ENCODE assay signal across 8 cellular contexts in genomic region chr17:39621523-39622379, GRCh38. TPM values are rescaled to one million over a fixed set of nuclear protein-coding genes. Genes with fewer than 3 reads are reported as not detected.
DNase-seq lines count a peak whose midpoint lies in the region; ATAC-seq and TF ChIP-seq lines count a peak whose summit lies in the region.

No MANE protein-coding gene starts in this region.

- peak; percentile 100 for TF ChIP-seq CTCF in BE2C (IDR thresholded peaks at IDR 0.05; ENCODE audit: low read depth, low read length)
- peak; percentile 100 for TF ChIP-seq CTCF in LNCaP clone FGC (IDR thresholded peaks at IDR 0.05; ENCODE audit: control insufficient read depth, extremely low read depth, insufficient read depth)
- TF ChIP-seq CTCF in RWPE2 (IDR thresholded peaks at IDR 0.05; ENCODE audit: poor library complexity, severe bottlenecking): peak; percentile 97
- TF ChIP-seq CTCF in fibroblast of pulmonary artery (IDR thresholded peaks at IDR 0.05; ENCODE audit: low read length, missing control alignments): no peak

- peak overlapping the region; percentile 22 for H3K4me3 ChIP-seq in BE2C (ENCODE audit: low read depth, low read length)
- no peak overlapping the region for H3K4me3 ChIP-seq in LNCaP clone FGC (ENCODE audit: low read depth, low read length)
- no peak overlapping the region for H3K4me3 ChIP-seq in RWPE2 (ENCODE audit: severe bottlenecking)
- no peak overlapping the region for H3K4me3 ChIP-seq in fibroblast of pulmonary artery (replicated peaks; ENCODE audit: low read depth, low read length)

- no peaks in the 10 kb centered on the region for H3K36me3 ChIP-seq in BE2C
- no peaks in the 10 kb centered on the region for H3K36me3 ChIP-seq in RWPE2 (ENCODE audit: low read depth)

- H3K4me1 ChIP-seq in BE2C (peaks cover 7% of the 10 kb centered on the region), RWPE2 (ENCODE audit: insufficient read depth, poor library complexity, severe bottlenecking) (peaks cover 5% of the 10 kb centered on the region)

- no peak overlapping the region for H3K27ac ChIP-seq in RWPE2 (ENCODE audit: poor library complexity, severe bottlenecking)

- H3K9me3 ChIP-seq in BE2C (no peaks in the 10 kb centered on the region; the same call in 1 of the 2 replicates), RWPE2 (ENCODE audit: severe bottlenecking) (no peaks in the 10 kb centered on the region)

- ATAC-seq in RWPE2 (ENCODE audit: low read depth): peak; percentile 56

- DNase-seq in BE2C: peak; percentile 83
- peak; percentile 95 for DNase-seq in GM19240 (ENCODE audit: insufficient read length, low spot score)
- DNase-seq in LNCaP clone FGC (ENCODE audit: low read depth): no peak
- no peak for DNase-seq in RWPE2 (ENCODE audit: low spot score)
- peak; percentile 82 to 92 for DNase-seq in activated T-helper 1 cell treated with anti-CD3 and anti-CD28 coated beads, Interleukin-2, amount 50 U/mL, for 16 hours (ENCODE audit: low read depth in 1 of 2, low spot score in 1 of 2)
- peak; percentile 81 for DNase-seq in fibroblast of pulmonary artery (ENCODE audit: low read depth)
- DNase-seq in non-pigmented ciliary epithelial cell (ENCODE audit: low read depth): peak; percentile 26
- DNase-seq in stromal cell of bone marrow (ENCODE audit: low read depth): peak; percentile 47

- H3K27me3 ChIP-seq in BE2C (peaks cover 16% of the 10 kb centered on the region), RWPE2 (ENCODE audit: insufficient read depth, poor library complexity, severe bottlenecking) (peaks cover 2% of the 10 kb centered on the region)

RNA-seq across cellular contexts. Expression of gene PPP1R1B, which starts 5.0 kb away (rescaled TPM):
- not detected for polyA plus RNA-seq in BE2C (2012; ENCODE audit: insufficient read depth, insufficient read length, low read depth)

RNA-seq across cellular contexts. Expression of gene NEUROD2, which starts 14.0 kb away (rescaled TPM):
- polyA plus RNA-seq in BE2C (2012; ENCODE audit: insufficient read depth, insufficient read length, low read depth): not detected

RNA-seq across cellular contexts. Expression of gene STARD3, which starts 15.2 kb away (rescaled TPM):
- polyA plus RNA-seq in BE2C (2012; ENCODE audit: insufficient read depth, insufficient read length, low read depth): 136 TPM

RNA-seq across cellular contexts. Expression of gene TCAP, which starts 43.4 kb away (rescaled TPM):
- polyA plus RNA-seq in BE2C (2012; ENCODE audit: insufficient read depth, insufficient read length, low read depth): 4.4 TPM

RNA-seq across cellular contexts. Expression of gene PNMT, which starts 46.5 kb away (rescaled TPM):
- 2.8 TPM for polyA plus RNA-seq in BE2C (2012; ENCODE audit: insufficient read depth, insufficient read length, low read depth)

Comparison
In these comparisons a context has a peak if more than half of its experiments do, and no peak if none do; other contexts are left out.
1. DNase-seq: peak in BE2C (single experiment), GM19240 (single experiment), activated T-helper 1 cell treated with anti-CD3 and anti-CD28 coated beads, Interleukin-2, amount 50 U/mL, for 16 hours (2 of 2), fibroblast of pulmonary artery (single experiment), non-pigmented ciliary epithelial cell (single experiment) and stromal cell of bone marrow (single experiment); none in LNCaP clone FGC (single experiment) and RWPE2 (single experiment).